Comparison of ENCODE assay signal across 1 cellular context in genomic region chr1:206262424-206262823, GRCh38.
TF ChIP-seq lines count a peak whose summit lies in the region.

No MANE protein-coding gene starts in this region.

TF ChIP-seq in K562, 482 proteins besides CTCF, POLR2A, EP300 and RAD21:
- TF ChIP-seq RFX1 (IDR thresholded peaks at IDR 0.05) = peak; percentile 55
